ENCODE assay signal across 15 cellular contexts in genomic region chr7:2321020-2321419, GRCh38. TPM values are rescaled to one million over a fixed set of nuclear protein-coding genes. Genes with fewer than 3 reads are reported as not detected.
DNase-seq lines count a peak whose midpoint lies in the region; ATAC-seq, FAIRE-seq and TF ChIP-seq lines count a peak whose summit lies in the region.
"Had no signal": no experiment of that assay in that cellular context is flagged by ENCODE, and none has a peak within 500 bp of the region (broad histone marks: within the 10 kb centered on the region; RNA-seq: fewer than 3 reads in every experiment).

No MANE protein-coding gene starts in this region.

- H3K4me3 ChIP-seq in A549 (no peak overlapping the region), H7 (ENCODE audit: insufficient read depth, low read depth, low read length) (no peak overlapping the region)
- H3K4me3 ChIP-seq: BLaER1 treated with 17β-estradiol and CSF1 and Interleukin-3, amounts not matched to agents 10 nM and 100 nM; sigmoid colon; tibial nerve had no signal

- no peaks in the 10 kb centered on the region for H3K9me3 ChIP-seq in A549
- H3K9me3 ChIP-seq: sigmoid colon, tibial nerve had no signal

- intact Hi-C loops in head of caudate nucleus (cut with DNase I) = no loop called here

- TF ChIP-seq CTCF in A549 (IDR thresholded peaks at IDR 0.05) = no peak

- H3K27me3 ChIP-seq in H7 (ENCODE audit: control insufficient read depth, insufficient read depth, low read length) = no peaks in the 10 kb centered on the region
- H3K27me3 ChIP-seq: BLaER1 treated with 17β-estradiol and CSF1 and Interleukin-3, amounts not matched to agents 10 nM and 100 nM; sigmoid colon; tibial nerve had no signal

- H3K4me2 ChIP-seq in A549 = no peak overlapping the region
- H3K4me2 ChIP-seq: BLaER1 treated with 17β-estradiol and CSF1 and Interleukin-3, amounts not matched to agents 10 nM and 100 nM had no signal

- H3K27ac ChIP-seq in A549 = no peak overlapping the region
- H3K27ac ChIP-seq: BLaER1 treated with 17β-estradiol and CSF1 and Interleukin-3, amounts not matched to agents 10 nM and 100 nM; sigmoid colon; tibial nerve had no signal

- no peak for TF ChIP-seq EP300 in A549 (IDR thresholded peaks at IDR 0.05)

- DNase-seq in A549 (ENCODE audit: low read depth in 1 of 2, low spot score in 1 of 2) (peak in 1 of 2 experiments; percentile 29), H7 (peak; percentile 72), SK-N-DZ (ENCODE audit: low spot score) (peak; percentile 32), head of caudate nucleus (peak in 31 of 42 donors; percentile 7 to 74 (median 33)), NCI-H524 treated with DMSO at 0.1 percent for 48 hours (lab: John Stamatoyannopoulos, UW) (no peak), AG08396 (ENCODE audit: low spot score) (no peak)
- no peak for DNase-seq in stimulated activated CD4-positive, alpha-beta T cell treated with anti-CD3 and anti-CD28 coated beads, Interleukin-4, amount 100 ng/mL, for 1 hour
- DNase-seq: activated CD4-positive, alpha-beta T cell treated with anti-CD3 and anti-CD28 coated beads, Interleukin-2, amount 10 ng/mL, durations not matched to agents 7 days and 5 days; activated naive CD4-positive, alpha-beta T cell treated with Interleukin-2 at 50 U/mL for 16 hours; effector CD8-positive, alpha-beta T cell; NCI-H446; sigmoid colon had no signal

- POLR2A ChIA-PET in A549 (lab: Yijun Ruan, JAX) = no interaction called here

- TF ChIP-seq RAD21 in A549 (conservative IDR thresholded peaks at IDR 0.05 in 1 of 2, IDR thresholded peaks at IDR 0.05 in 1 of 2) = no peak

- TF ChIP-seq POLR2A in A549 (IDR thresholded peaks at IDR 0.05; ENCODE audit: low read length) (no peak), GM18505 (IDR thresholded peaks at IDR 0.05; ENCODE audit: borderline replicate concordance, extremely low read depth, insufficient read depth, insufficient read length) (no peak)

- peak; percentile 58 to 64; a peak in 3 of 6 replicates for ATAC-seq in A549
- ATAC-seq in GM18505 (IDR thresholded peaks at IDR 0.05; ENCODE audit: unreplicated experiment) = no peak

- H3K36me3 ChIP-seq in H7 (replicated peaks; ENCODE audit: control insufficient read depth, insufficient read depth, low read length) = no peaks in the 10 kb centered on the region
- H3K36me3 ChIP-seq: BLaER1 treated with 17β-estradiol and CSF1 and Interleukin-3, amounts not matched to agents 10 nM and 100 nM; sigmoid colon; tibial nerve had no signal

- CTCF ChIA-PET in A549 (lab: Yijun Ruan, JAX) = interaction anchor here (0.6 to 2.1 kb wide), 4 partner anchors 27 to 86 kb away, joined by 3 to 5 read pairs (median 4); no protein-coding TSS in a partner anchor

- WGBS in A549 (ENCODE audit: missing lambda C conversion rate) = 63% methylated on average over 11 of the region's 11 CpGs

- no peaks in the 10 kb centered on the region for H3K4me1 ChIP-seq in A549
- H3K4me1 ChIP-seq: sigmoid colon, tibial nerve had no signal

- FAIRE-seq in A549 (lab: Jason Lieb, UNC) = no peak

TF ChIP-seq in A549, 52 proteins besides CTCF, POLR2A, EP300 and RAD21:
- no peak for TF ChIP-seq ZSCAN20 (CRISPR knock-in tag; IDR thresholded peaks at IDR 0.05)
- no peak for TF ChIP-seq PBX3 (IDR thresholded peaks at IDR 0.05)
- no peak for TF ChIP-seq POLR2AphosphoS2 (conservative IDR thresholded peaks at IDR 0.05; ENCODE audit: low read length)
- TF ChIP-seq EHMT2 (IDR thresholded peaks at IDR 0.05; ENCODE audit: low read depth) = no peak

RNA-seq across cellular contexts. Expression of gene SNX8, which starts 6.8 kb away (rescaled TPM):
- polyA plus RNA-seq in A549 (2011; rRNA removed) = 36.3 and 36.4 TPM in 2 replicates
- polyA plus RNA-seq in A549 (2012; cell fraction: cytosol; rRNA removed) = 55.9 and 70.8 TPM in 2 replicates
- polyA plus RNA-seq in A549 (2012; cell fraction: nucleus; rRNA removed) = 58.1 and 81.5 TPM in 2 replicates
- polyA plus RNA-seq in A549 (2017; fragmentation: RNase III; extraction: RNeasy Plus Mini Kit Qiagen cat#74134 plus additional on column Dnase treatment) = 21.2 to 25.8 TPM (median 25.7 TPM) in 3 replicates
- 72.8 and 82.0 TPM in 2 replicates for polyA minus RNA-seq in A549 (2011; rRNA and poly(A)+ RNA removed)
- 23.2 and 28.2 TPM in 2 replicates for total RNA-seq in H7 (2014; rRNA removed; shearing (Covaris generic))
- 15.7 and 16.1 TPM in 2 replicates for polyA plus RNA-seq in SK-N-DZ (2014; cell fraction: cytosol; rRNA removed)
- polyA plus RNA-seq in SK-N-DZ (2014; cell fraction: nucleus; rRNA removed) = 10.7 and 12.9 TPM in 2 replicates

RNA-seq across cellular contexts. Expression of gene EIF3B, which starts 33.6 kb away (rescaled TPM):
- 180 and 219 TPM in 2 replicates for polyA plus RNA-seq in A549 (2011; rRNA removed)
- 152 and 156 TPM in 2 replicates for polyA plus RNA-seq in A549 (2012; cell fraction: cytosol; rRNA removed)
- polyA plus RNA-seq in A549 (2012; cell fraction: nucleus; rRNA removed) = 311 and 370 TPM in 2 replicates
- 206 to 230 TPM (median 207 TPM) in 3 replicates for polyA plus RNA-seq in A549 (2017; fragmentation: RNase III; extraction: RNeasy Plus Mini Kit Qiagen cat#74134 plus additional on column Dnase treatment)
- polyA minus RNA-seq in A549 (2011; rRNA and poly(A)+ RNA removed) = 140 and 153 TPM in 2 replicates
- 314 and 319 TPM in 2 replicates for total RNA-seq in H7 (2014; rRNA removed; shearing (Covaris generic))
- 251 and 260 TPM in 2 replicates for polyA plus RNA-seq in SK-N-DZ (2014; cell fraction: cytosol; rRNA removed)
- polyA plus RNA-seq in SK-N-DZ (2014; cell fraction: nucleus; rRNA removed) = 404 TPM in 2 replicates

Comparison
In these comparisons a context has a peak if more than half of its experiments do, and no peak if none do; other contexts are left out.
1. DNase-seq: peak in H7 (single experiment), SK-N-DZ (single experiment) and head of caudate nucleus (31 of 42); none in NCI-H524 treated with DMSO at 0.1 percent for 48 hours (single experiment), AG08396 (single experiment) and stimulated activated CD4-positive, alpha-beta T cell treated with anti-CD3 and anti-CD28 coated beads, Interleukin-4, amount 100 ng/mL, for 1 hour (single experiment).